Comparison of ENCODE assay signal across 26 cellular contexts in genomic region chr14:23021479-23021878, GRCh38. TPM values are rescaled to one million over a fixed set of nuclear protein-coding genes. Genes with fewer than 3 reads are reported as not detected.
DNase-seq lines count a peak whose midpoint lies in the region; ATAC-seq and TF ChIP-seq lines count a peak whose summit lies in the region.
"Had no signal": no experiment of that assay in that cellular context is flagged by ENCODE, and none has a peak within 500 bp of the region (broad histone marks: within the 10 kb centered on the region; RNA-seq: fewer than 3 reads in every experiment).

No MANE protein-coding gene starts in this region.

- H3K36me3 ChIP-seq in SK-N-MC (ENCODE audit: insufficient read depth, low read length) (peaks cover 16% of the 10 kb centered on the region), aorta (ENCODE audit: control insufficient read depth in 1 of 2, insufficient read depth in 2 of 2, low read length in 1 of 2) (peaks cover 0 to 3% of the 10 kb centered on the region in 2 donors)

- 49 to 69% methylated on average over 9 of the region's 9 CpGs for WGBS in aorta, 2 donors

- intact Hi-C loops in aorta (cut with DNase I), result no loop called here

- 0 out of 2 replicates have a peak overlapping the region, but pooled peaks have one; percentile 22 for H3K27ac ChIP-seq in SK-N-MC
- no peak overlapping the region for H3K27ac ChIP-seq in aorta (ENCODE audit: low read depth in 1 of 2, low read length in 2 of 2)
- H3K27ac ChIP-seq: esophagus squamous epithelium, GM23248, stomach, thyroid gland had no signal

- H3K9ac ChIP-seq in SK-N-MC (ENCODE audit: insufficient read length), result no peak overlapping the region
- H3K9ac ChIP-seq: GM23248 had no signal

- H3K4me1 Mint-ChIP-seq in activated naive CD4-positive, alpha-beta T cell treated with anti-CD3 and anti-CD28 coated beads, Interleukin-2, amount 50 U/mL, for 24 hours, result peaks cover 61% of the 10 kb centered on the region
- H3K4me1 Mint-ChIP-seq in endothelial cell (ENCODE audit: unreplicated experiment), result peaks cover 29% of the 10 kb centered on the region
- H3K4me1 Mint-ChIP-seq in neural crest cell, result peaks cover 44% of the 10 kb centered on the region

- no peak for ATAC-seq in aorta (ENCODE audit: low FRiP score)
- no peak for ATAC-seq in HG02870 (IDR thresholded peaks at IDR 0.05; ENCODE audit: unreplicated experiment)
- ATAC-seq: PC-3 had no signal

- H3K4me3 ChIP-seq in SK-N-MC (no peak overlapping the region), aorta (ENCODE audit: low read length in 2 of 2) (no peak overlapping the region)
- H3K4me3 ChIP-seq: esophagus squamous epithelium, GM23248, stomach, thyroid gland had no signal

- peak overlapping the region; percentile 89 for H3K4me3 Mint-ChIP-seq in activated naive CD4-positive, alpha-beta T cell treated with anti-CD3 and anti-CD28 coated beads, Interleukin-2, amount 50 U/mL, for 24 hours
- H3K4me3 Mint-ChIP-seq in endothelial cell (ENCODE audit: unreplicated experiment), result no peak overlapping the region
- no peak overlapping the region for H3K4me3 Mint-ChIP-seq in neural crest cell
- H3K4me3 Mint-ChIP-seq: CD14-positive monocyte; dendritic cell treated with granulocyte-macrophage colony-stimulating factor and Interleukin-4, amounts not matched to agents 40 ng/mL and 50 ng/mL, for 4 days; endodermal cell; T-helper 2 cell treated with Interferon-gamma antibody and Interleukin-4, amounts not matched to agents 5 μg/mL and 100 μg/mL, for 36 hours had no signal

- H3K9me3 ChIP-seq in SK-N-MC (ENCODE audit: low read depth, low read length) (no peaks in the 10 kb centered on the region), aorta (ENCODE audit: control insufficient read depth, low read length) (no peaks in the 10 kb centered on the region)
- H3K9me3 ChIP-seq: esophagus squamous epithelium, stomach, thyroid gland had no signal

- H3K4me1 ChIP-seq in aorta (ENCODE audit: control insufficient read depth in 1 of 2, insufficient read depth in 2 of 2, low read length in 2 of 2), result no peaks in the 10 kb centered on the region
- H3K4me1 ChIP-seq: esophagus squamous epithelium, stomach, thyroid gland had no signal

- no peaks in the 10 kb centered on the region for H3K27me3 ChIP-seq in aorta (ENCODE audit: control insufficient read depth in 1 of 2, insufficient read depth in 2 of 2, low read length in 1 of 2)
- H3K27me3 ChIP-seq: esophagus squamous epithelium, stomach, thyroid gland had no signal

- H3K27me3 Mint-ChIP-seq in activated naive CD4-positive, alpha-beta T cell treated with anti-CD3 and anti-CD28 coated beads, Interleukin-2, amount 50 U/mL, for 24 hours, result no peaks in the 10 kb centered on the region
- H3K27me3 Mint-ChIP-seq in endothelial cell (ENCODE audit: unreplicated experiment), result peaks cover 6% of the 10 kb centered on the region
- H3K27me3 Mint-ChIP-seq in neural crest cell (ENCODE audit: low read depth), result no peaks in the 10 kb centered on the region
- H3K27me3 Mint-ChIP-seq: dendritic cell treated with granulocyte-macrophage colony-stimulating factor and Interleukin-4, amounts not matched to agents 40 ng/mL and 50 ng/mL, for 4 days had no signal

- peak overlapping the region; percentile 87 for H3K27ac Mint-ChIP-seq in activated naive CD4-positive, alpha-beta T cell treated with anti-CD3 and anti-CD28 coated beads, Interleukin-2, amount 50 U/mL, for 24 hours
- peak overlapping the region; percentile 27 for H3K27ac Mint-ChIP-seq in endothelial cell (ENCODE audit: unreplicated experiment)
- peak overlapping the region; percentile 1 for H3K27ac Mint-ChIP-seq in neural crest cell (ENCODE audit: unreplicated experiment)
- H3K27ac Mint-ChIP-seq: dendritic cell treated with granulocyte-macrophage colony-stimulating factor and Interleukin-4, amounts not matched to agents 40 ng/mL and 50 ng/mL, for 4 days; endodermal cell; T-helper 2 cell treated with Interferon-gamma antibody and Interleukin-4, amounts not matched to agents 5 μg/mL and 100 μg/mL, for 36 hours had no signal

- no peak for TF ChIP-seq CTCF in endothelial cell (IDR thresholded peaks at IDR 0.05; ENCODE audit: unreplicated experiment)
- no peak for TF ChIP-seq CTCF in neural crest cell (conservative IDR thresholded peaks at IDR 0.05)

- no peaks in the 10 kb centered on the region for H3K9me3 Mint-ChIP-seq in activated naive CD4-positive, alpha-beta T cell treated with anti-CD3 and anti-CD28 coated beads, Interleukin-2, amount 50 U/mL, for 24 hours
- H3K9me3 Mint-ChIP-seq in endothelial cell (ENCODE audit: unreplicated experiment) (no peaks in the 10 kb centered on the region), neural crest cell (no peaks in the 10 kb centered on the region)
- H3K9me3 Mint-ChIP-seq: CD14-positive monocyte; dendritic cell treated with granulocyte-macrophage colony-stimulating factor and Interleukin-4, amounts not matched to agents 40 ng/mL and 50 ng/mL, for 4 days; endodermal cell; T-helper 2 cell treated with Interferon-gamma antibody and Interleukin-4, amounts not matched to agents 5 μg/mL and 100 μg/mL, for 36 hours had no signal

- no peak for DNase-seq in activated naive CD4-positive, alpha-beta T cell treated with Interleukin-2 at 50 U/mL for 16 hours
- DNase-seq in SK-N-MC (ENCODE audit: low read depth, low spot score) (no peak), endothelial cell (ENCODE audit: low spot score) (no peak), neural crest cell (ENCODE audit: low read depth, low spot score) (no peak), aorta (no peak), nucleus accumbens (lab: John Stamatoyannopoulos, UW) (no peak)
- DNase-seq: central memory CD4-positive, alpha-beta T cell; esophagus squamous epithelium; GM23248; NCI-H1048; NCI-H1694; NCI-H510A treated with DMSO at 0.1 percent for 48 hours; PC-3; stomach; thyroid gland had no signal

- peaks cover 16% of the 10 kb centered on the region for H3K36me3 Mint-ChIP-seq in activated naive CD4-positive, alpha-beta T cell treated with anti-CD3 and anti-CD28 coated beads, Interleukin-2, amount 50 U/mL, for 24 hours
- H3K36me3 Mint-ChIP-seq in endothelial cell (ENCODE audit: low read depth, unreplicated experiment) (peaks cover 21% of the 10 kb centered on the region), neural crest cell (ENCODE audit: low read depth) (peaks cover 6% of the 10 kb centered on the region)

RNA-seq across cellular contexts. Expression of gene C14orf93, which starts 11.5 kb away (rescaled TPM):
- 9.0 TPM for total RNA-seq in endothelial cell (ENCODE audit: unreplicated experiment)
- total RNA-seq in neural crest cell, result 11.5 and 13.6 TPM in 2 replicates
- total RNA-seq in aorta, result 1 to 10 TPM; 5.5 to 8.6 TPM
- polyA plus RNA-seq in aorta, result 10 to 100 TPM in 1 of 2 donors, 1 to 10 TPM in 1; 8.8 to 11.0 TPM

RNA-seq across cellular contexts. Expression of gene PSMB5, which starts 13.2 kb away (rescaled TPM):
- 177 TPM for total RNA-seq in endothelial cell (ENCODE audit: unreplicated experiment)
- total RNA-seq in neural crest cell, result 199 and 215 TPM in 2 replicates
- total RNA-seq in aorta, result 10 to 100 TPM; 67.7 to 68.4 TPM
- polyA plus RNA-seq in aorta, result 100 to 1,000 TPM; 103 to 116 TPM

RNA-seq across cellular contexts. Expression of gene PSMB11, which starts 20.5 kb away (rescaled TPM):
- total RNA-seq in endothelial cell (ENCODE audit: unreplicated experiment), result not detected
- total RNA-seq in neural crest cell, result not detected in 2 replicates
- not detected for total RNA-seq in aorta
- not detected for polyA plus RNA-seq in aorta
- total RNA-seq: astrocyte, endodermal cell, esophagus squamous epithelium, GM23248, LHCN-M2, lung microvascular endothelial cell, omental fat pad, PC-3, skeletal muscle tissue, stomach, thyroid gland had no signal
- polyA plus RNA-seq: CD14-positive monocyte, GM23248, stomach had no signal

RNA-seq across cellular contexts. Expression of gene CDH24, which starts 35.8 kb away (rescaled TPM):
- total RNA-seq in endothelial cell (ENCODE audit: unreplicated experiment) (13.6 TPM), neural crest cell (33.7 and 37.2 TPM in 2 replicates), aorta (10 to 100 TPM in 1 of 2 donors, 1 to 10 TPM in 1; 3.4 to 11.4 TPM)
- polyA plus RNA-seq in aorta, result 1 to 10 TPM in 1 of 2 donors, not detected in 1; 4.1 TPM

RNA-seq across cellular contexts. Expression of gene AJUBA, which starts 39.1 kb away (rescaled TPM):
- total RNA-seq in endothelial cell (ENCODE audit: unreplicated experiment) (7.2 TPM), neural crest cell (32.8 and 33.1 TPM in 2 replicates), aorta (10 to 100 TPM; 12.9 to 16.2 TPM)
- 1 to 10 TPM; 2.2 to 3.8 TPM for polyA plus RNA-seq in aorta
- polyA plus RNA-seq: CD14-positive monocyte had no signal

Comparison
In these comparisons a context has a peak if more than half of its experiments do, and no peak if none do; other contexts are left out.
1. H3K27ac Mint-ChIP-seq: peak in every context shown above with its lines; median percentile 87 in activated naive CD4-positive, alpha-beta T cell treated with anti-CD3 and anti-CD28 coated beads, Interleukin-2, amount 50 U/mL, for 24 hours; 27 in endothelial cell; 1 in neural crest cell.